ENCODE assay signal across 9 cellular contexts in the genomic region with DNA sequence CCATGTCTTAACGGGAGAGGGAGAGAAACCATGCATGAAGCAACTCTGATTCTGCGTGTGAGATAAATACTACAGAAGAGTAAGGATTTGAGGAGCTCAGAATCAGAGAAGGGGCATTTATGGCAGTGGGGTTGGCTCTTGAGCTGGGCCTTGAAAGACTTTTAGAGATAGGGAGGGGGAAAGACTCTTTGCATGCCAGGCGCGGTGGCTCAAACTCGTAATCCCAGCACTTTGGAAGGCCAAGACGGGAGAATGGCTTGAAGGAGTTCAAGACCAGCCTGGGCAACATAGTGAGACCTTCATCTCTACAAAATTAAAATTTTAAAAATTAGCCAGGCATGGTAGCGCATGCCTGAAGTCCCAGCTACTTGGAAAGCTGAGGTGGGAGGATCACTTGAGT. TPM values are rescaled to one million over a fixed set of nuclear protein-coding genes. Genes with fewer than 3 reads are reported as not detected.
DNase-seq lines count a peak whose midpoint lies in the region; ATAC-seq, FAIRE-seq and TF ChIP-seq lines count a peak whose summit lies in the region.
"Had no signal": no experiment of that assay in that cellular context is flagged by ENCODE, and none has a peak within 500 bp of the region (broad histone marks: within the 10 kb centered on the region; RNA-seq: fewer than 3 reads in every experiment).

No MANE protein-coding gene starts in this region.

- H3K27me3 ChIP-seq in right atrium auricular region (no peaks in the 10 kb centered on the region), mammary epithelial cell (ENCODE audit: insufficient read depth, low read length) (no peaks in the 10 kb centered on the region)
- H3K27me3 ChIP-seq in naive thymus-derived CD4-positive, alpha-beta T cell (ENCODE audit: control insufficient read depth in 2 of 2, insufficient read depth in 2 of 2, low read length in 2 of 2): no peaks in the 10 kb centered on the region

- no TSS peak for BruUV-seq in mammary epithelial cell (replicated peaks; lab: Mats Ljungman, UMichigan)

- H3K36me3 Mint-ChIP-seq in naive thymus-derived CD4-positive, alpha-beta T cell: peaks cover 0 to 5% (median 0%) of the 10 kb centered on the region in 5 donors

- peak overlapping the region; percentile 98 for H2AFZ ChIP-seq in mammary epithelial cell (ENCODE audit: low read depth, low read length)

- in situ Hi-C loops in mammary epithelial cell (cut with MboI; ENCODE audit: low sequenced_read_pairs in 2 of 2): no loop called here

- peak overlapping the region; percentile 96 to 97 for H3K27ac ChIP-seq in right atrium auricular region
- H3K27ac ChIP-seq in mammary epithelial cell (ENCODE audit: insufficient read depth, low read depth, low read length): peak overlapping the region; percentile 76
- H3K27ac ChIP-seq in naive thymus-derived CD4-positive, alpha-beta T cell (ENCODE audit: low read depth, low read length): no peak overlapping the region

- no peak for FAIRE-seq in GM12892 (lab: Jason Lieb, UNC)
- FAIRE-seq: bronchial epithelial cell had no signal

- no peaks in the 10 kb centered on the region for H4K20me1 ChIP-seq in mammary epithelial cell (ENCODE audit: insufficient read depth, low read length)

- no peaks in the 10 kb centered on the region for H3K79me2 ChIP-seq in mammary epithelial cell (ENCODE audit: insufficient read depth, low read length)

- DNase-seq in right atrium auricular region (ENCODE audit: low spot score) (no peak), cardiac septum (ENCODE audit: low spot score) (no peak), mammary epithelial cell (no peak), GM03348 (ENCODE audit: low spot score) (no peak), GM12892 (ENCODE audit: insufficient read length) (no peak), NCI-H128 (lab: John Stamatoyannopoulos, UW; ENCODE audit: unreplicated experiment) (no peak)
- no peak for DNase-seq in naive thymus-derived CD4-positive, alpha-beta T cell

- H3K27me3 Mint-ChIP-seq in naive thymus-derived CD4-positive, alpha-beta T cell: no peaks in the 10 kb centered on the region

- intact Hi-C loops in cardiac septum (cut with DNase I) (no loop called here), mammary epithelial cell (cut with micrococcal nuclease) (no loop called here)
- intact Hi-C loops in naive thymus-derived CD4-positive, alpha-beta T cell (cut with micrococcal nuclease): loop anchor here (2.0 kb wide), 5 partner anchors 22 to 1572 kb away; a partner anchor contains a TSS

- H3K4me1 ChIP-seq in right atrium auricular region (peaks cover 0 to 51% of the 10 kb centered on the region in 2 donors), mammary epithelial cell (ENCODE audit: insufficient read depth, low read length) (peaks cover 24% of the 10 kb centered on the region)
- H3K4me1 ChIP-seq in naive thymus-derived CD4-positive, alpha-beta T cell (ENCODE audit: control insufficient read depth in 2 of 2, insufficient read depth in 2 of 2, low read length in 2 of 2): peaks cover 0 to 6% of the 10 kb centered on the region in 2 donors

- CTCF ChIA-PET in mammary epithelial cell (lab: Charles Lee; ENCODE audit: low non-redundant PET): no interaction called here
- CTCF ChIA-PET in naive thymus-derived CD4-positive, alpha-beta T cell (lab: Charles Lee): interaction anchor here (0.6 to 2.0 kb wide), 3 partner anchors 21 to 1038 kb away, joined by 3 to 10 read pairs (median 5); no protein-coding TSS in a partner anchor

- POLR2A ChIA-PET in naive thymus-derived CD4-positive, alpha-beta T cell (lab: Charles Lee): interaction anchor here (0.6 to 3.1 kb wide), 9 partner anchors 8 to 160 kb away, joined by 3 to 24 read pairs (median 6); no protein-coding TSS in a partner anchor

- peak overlapping the region; percentile 81 for H3K4me2 ChIP-seq in mammary epithelial cell (ENCODE audit: insufficient read depth, low read depth, low read length)

- peak overlapping the region; percentile 84 to 94 (median 91) for H3K27ac Mint-ChIP-seq in naive thymus-derived CD4-positive, alpha-beta T cell

- H3K4me3 ChIP-seq in right atrium auricular region: peak overlapping the region; percentile 59 to 68
- H3K4me3 ChIP-seq in mammary epithelial cell (replicated peaks in 1 of 3; ENCODE audit: insufficient read depth in 1 of 3, low read depth in 2 of 3, low read length in 3 of 3): peak overlapping the region; percentile 60 to 73 (median 70)
- peak overlapping the region; percentile 81 for H3K4me3 ChIP-seq in naive thymus-derived CD4-positive, alpha-beta T cell (ENCODE audit: low read length)

- H3K36me3 ChIP-seq in right atrium auricular region (no peaks in the 10 kb centered on the region), mammary epithelial cell (ENCODE audit: insufficient read depth, low read length) (no peaks in the 10 kb centered on the region)
- H3K36me3 ChIP-seq in naive thymus-derived CD4-positive, alpha-beta T cell (ENCODE audit: control insufficient read depth in 2 of 3, insufficient read depth in 3 of 3, low read length in 3 of 3): no peaks in the 10 kb centered on the region

- dilution Hi-C loops in mammary epithelial cell (cut with HindIII; ENCODE audit: low sequenced_read_pairs): no loop called here

- H3K9me3 Mint-ChIP-seq in naive thymus-derived CD4-positive, alpha-beta T cell: no peaks in the 10 kb centered on the region

- peaks cover 13 to 34% (median 23%) of the 10 kb centered on the region in 7 donors for H3K4me1 Mint-ChIP-seq in naive thymus-derived CD4-positive, alpha-beta T cell

- no peak for TF ChIP-seq POLR2A in GM12892 (IDR thresholded peaks at IDR 0.05; ENCODE audit: low read depth, low read length)

- H3K9me3 ChIP-seq in right atrium auricular region (no peaks in the 10 kb centered on the region), mammary epithelial cell (replicated peaks; ENCODE audit: insufficient read depth, low read length) (no peaks in the 10 kb centered on the region)
- H3K9me3 ChIP-seq in naive thymus-derived CD4-positive, alpha-beta T cell (ENCODE audit: control insufficient read depth in 2 of 3, low read length in 3 of 3): no peaks in the 10 kb centered on the region

- TF ChIP-seq CTCF in right atrium auricular region (IDR thresholded peaks at IDR 0.05): no peak
- no peak for TF ChIP-seq CTCF in mammary epithelial cell (conservative IDR thresholded peaks at IDR 0.05 in 1 of 2, IDR thresholded peaks at IDR 0.05 in 1 of 2; ENCODE audit: extremely low read depth in 1 of 2, insufficient read depth in 1 of 2, low read depth in 1 of 2, low read length in 2 of 2)

- peak overlapping the region in 9 of 10 donors; percentile 83 to 94 (median 90) for H3K4me3 Mint-ChIP-seq in naive thymus-derived CD4-positive, alpha-beta T cell

- no peak overlapping the region for H3K9ac ChIP-seq in mammary epithelial cell (ENCODE audit: insufficient read depth, low read length)

- WGBS in mammary epithelial cell (ENCODE audit: low coverage, missing lambda C conversion rate): 77% methylated on average over 7 of the region's 7 CpGs

- no peak for ATAC-seq in naive thymus-derived CD4-positive, alpha-beta T cell
- no peak for ATAC-seq in GM21447 (IDR thresholded peaks at IDR 0.05; ENCODE audit: unreplicated experiment)

RNA-seq across cellular contexts. Expression of a gene that starts 0.7 kb away (rescaled TPM):
- total RNA-seq in right atrium auricular region (1 to 10 TPM in 1 of 2 donors, under 1 TPM in 1; 0.19 to 5.2 TPM), cardiac septum (0.70 TPM), mammary epithelial cell (1 to 10 TPM in 1 of 2 donors, not detected in 1; 1.5 TPM)
- 0.51 TPM for polyA plus RNA-seq in mammary epithelial cell
- polyA minus RNA-seq in mammary epithelial cell: not detected
- total RNA-seq in naive thymus-derived CD4-positive, alpha-beta T cell: 100 to 1,000 TPM in 1 of 5 experiments, 10 to 100 TPM in 4; 65.8 to 205 (median 87.0) TPM
- polyA plus RNA-seq in naive thymus-derived CD4-positive, alpha-beta T cell: 10 to 100 TPM; 32.8 to 41.0 TPM
- 4.3 TPM for polyA plus RNA-seq in GM12892 (2012; ENCODE audit: missing spikeins)
- total RNA-seq: bronchial epithelial cell had no signal

RNA-seq across cellular contexts. Expression of a gene that starts 0.9 kb away (rescaled TPM):
- total RNA-seq in right atrium auricular region (10 to 100 TPM in 1 of 2 donors, 1 to 10 TPM in 1; 8.3 to 13.1 TPM), cardiac septum (9.8 TPM), mammary epithelial cell (1 to 10 TPM; 9.3 to 9.7 TPM)
- polyA plus RNA-seq in mammary epithelial cell: 13.0 TPM
- 2.2 TPM for polyA minus RNA-seq in mammary epithelial cell
- total RNA-seq in naive thymus-derived CD4-positive, alpha-beta T cell: 1 to 10 TPM; 1.6 to 3.5 (median 1.9) TPM
- polyA plus RNA-seq in naive thymus-derived CD4-positive, alpha-beta T cell: 1 to 10 TPM; 2.9 to 3.5 TPM
- polyA plus RNA-seq in GM12892 (2012; ENCODE audit: missing spikeins): 9.0 TPM

RNA-seq across cellular contexts. Expression of a gene that starts 55.8 kb away (rescaled TPM):
- not detected for total RNA-seq in right atrium auricular region
- total RNA-seq in cardiac septum: not detected
- total RNA-seq in mammary epithelial cell: not detected
- not detected for polyA plus RNA-seq in mammary epithelial cell
- polyA minus RNA-seq in mammary epithelial cell: under 0.01 TPM
- total RNA-seq in naive thymus-derived CD4-positive, alpha-beta T cell: not detected
- not detected for polyA plus RNA-seq in naive thymus-derived CD4-positive, alpha-beta T cell
- polyA plus RNA-seq in GM12892 (2012; ENCODE audit: missing spikeins): not detected
- total RNA-seq: bronchial epithelial cell had no signal

Comparison
In these comparisons a context has a peak if more than half of its experiments do, and no peak if none do; other contexts are left out.
1. RNA of a gene that starts 0.7 kb away (total RNA-seq): 65.8 to 205 TPM in naive thymus-derived CD4-positive, alpha-beta T cell; 0.19 to 5.2 TPM in right atrium auricular region, 1.5 TPM in mammary epithelial cell and 0.70 TPM in cardiac septum (single experiment); every median in the first group is over 10 times any median in the second.
2. intact Hi-C loops: an anchor here in naive thymus-derived CD4-positive, alpha-beta T cell (2.0 kb wide); none called in cardiac septum and mammary epithelial cell.
3. Peak in every context shown above with its lines, with median percentiles within 50 percentile points of each other: H3K4me3 ChIP-seq.